13 cellular contexts compared by ENCODE assay signal in genomic region chr9:437066-438015, GRCh38.
DNase-seq lines count a peak whose midpoint lies in the region; ATAC-seq and TF ChIP-seq lines count a peak whose summit lies in the region.
"Had no signal": no experiment of that assay in that cellular context is flagged by ENCODE, and none has a peak within 500 bp of the region (broad histone marks: within the 10 kb centered on the region; RNA-seq: fewer than 3 reads in every experiment).

No MANE protein-coding gene starts in this region.

- WGBS in suprapubic skin, result 68% methylated on average over 3 of the region's 3 CpGs

- H3K4me1 Mint-ChIP-seq in HFFc6 (ENCODE audit: low read depth), result no peaks in the 10 kb centered on the region; the same call in 1 of the 2 replicates

- DNase-seq in HFFc6 (peak; percentile 73), cardiac fibroblast (ENCODE audit: low read depth in 2 of 2) (peak; percentile 70 to 95), kidney glomerular epithelial cell (lab: John Stamatoyannopoulos, UW) (peak; percentile 79), suprapubic skin (ENCODE audit: low spot score in 2 of 2) (no peak), GM19240 (ENCODE audit: insufficient read length, low spot score) (no peak), substantia nigra (lab: John Stamatoyannopoulos, UW) (no peak)
- no peak for DNase-seq in stimulated activated CD4-positive, alpha-beta T cell treated with anti-CD3 and anti-CD28 coated beads, Interleukin-4, amount 100 ng/mL, for 4 hours
- DNase-seq: activated CD4-positive, alpha-beta memory T cell treated with anti-CD3 and anti-CD28 coated beads for 36 hours; NCI-H2081; SHP77 treated with DMSO at 0.1 percent for 48 hours; stimulated activated CD4-positive, alpha-beta T cell treated with anti-CD3 and anti-CD28 coated beads, Interleukin-12 subunit alpha, Interleukin-12 subunit beta, amount 100 ng/mL, for 4 hours; stimulated activated naive CD4-positive, alpha-beta T cell treated with Interleukin-2 at 50 U/mL for 16 hours had no signal

- TF ChIP-seq EP300 in suprapubic skin (IDR thresholded peaks at IDR 0.05), result no peak

- peaks cover 8% of the 10 kb centered on the region for H3K4me1 ChIP-seq in suprapubic skin

- peaks cover 6% of the 10 kb centered on the region for H3K27me3 Mint-ChIP-seq in HFFc6 (ENCODE audit: insufficient read depth)
- H3K27me3 Mint-ChIP-seq: activated CD4-positive, alpha-beta memory T cell treated with anti-CD3 and anti-CD28 coated beads for 36 hours had no signal

- TF ChIP-seq CTCF in HFFc6 (IDR thresholded peaks at IDR 0.05) (no peak), cardiac fibroblast (IDR thresholded peaks at IDR 0.05; ENCODE audit: low read depth, low read length) (no peak), suprapubic skin (IDR thresholded peaks at IDR 0.05) (no peak)

- no peaks in the 10 kb centered on the region for H3K9me3 ChIP-seq in suprapubic skin

- H3K4me3 ChIP-seq in cardiac fibroblast (replicated peaks in 1 of 2; ENCODE audit: low read depth in 2 of 2, low read length in 2 of 2) (no peak overlapping the region), suprapubic skin (no peak overlapping the region)

- H3K9me3 Mint-ChIP-seq in HFFc6, result no peaks in the 10 kb centered on the region
- H3K9me3 Mint-ChIP-seq: activated CD4-positive, alpha-beta memory T cell treated with anti-CD3 and anti-CD28 coated beads for 36 hours had no signal

- H3K27me3 ChIP-seq in suprapubic skin, result no peaks in the 10 kb centered on the region

- H3K36me3 Mint-ChIP-seq in HFFc6 (ENCODE audit: low read depth), result no peaks in the 10 kb centered on the region

- no peak for TF ChIP-seq POLR2A in suprapubic skin (IDR thresholded peaks at IDR 0.05)

- H3K27ac ChIP-seq in suprapubic skin (peak overlapping the region; percentile 73), substantia nigra (ENCODE audit: low read depth, low read length, poor library complexity, severe bottlenecking) (no peak overlapping the region)

- H3K4me3 Mint-ChIP-seq in HFFc6, result no peak overlapping the region
- H3K4me3 Mint-ChIP-seq: activated CD4-positive, alpha-beta memory T cell treated with anti-CD3 and anti-CD28 coated beads for 36 hours had no signal

- H3K36me3 ChIP-seq in suprapubic skin, result peaks cover 55% of the 10 kb centered on the region

- no peak for ATAC-seq in GM21528 (IDR thresholded peaks at IDR 0.05; ENCODE audit: low FRiP score, unreplicated experiment)

- peak overlapping the region; percentile 75 for H3K27ac Mint-ChIP-seq in HFFc6
- H3K27ac Mint-ChIP-seq: activated CD4-positive, alpha-beta memory T cell treated with anti-CD3 and anti-CD28 coated beads for 36 hours had no signal

Comparison
In these comparisons a context has a peak if more than half of its experiments do, and no peak if none do; other contexts are left out.
1. DNase-seq: peak in HFFc6 (single experiment), cardiac fibroblast (2 of 2) and kidney glomerular epithelial cell (single experiment); none in suprapubic skin (0 of 2), GM19240 (single experiment), stimulated activated CD4-positive, alpha-beta T cell treated with anti-CD3 and anti-CD28 coated beads, Interleukin-4, amount 100 ng/mL, for 4 hours (0 of 2) and substantia nigra (0 of 49).